ENCODE assay signal across 20 cellular contexts in genomic region chr2:11564864-11565567, GRCh38. TPM values are rescaled to one million over a fixed set of nuclear protein-coding genes. Genes with fewer than 3 reads are reported as not detected.
DNase-seq lines count a peak whose midpoint lies in the region; ATAC-seq, FAIRE-seq and TF ChIP-seq lines count a peak whose summit lies in the region.
"Had no signal": no experiment of that assay in that cellular context is flagged by ENCODE, and none has a peak within 500 bp of the region (broad histone marks: within the 10 kb centered on the region; RNA-seq: fewer than 3 reads in every experiment).

No MANE protein-coding gene starts in this region.

- TF ChIP-seq CTCF in HepG2 (CRISPR knock-in tag; IDR thresholded peaks at IDR 0.05) (no peak), right lobe of liver (IDR thresholded peaks at IDR 0.05) (no peak), lower lobe of right lung (IDR thresholded peaks at IDR 0.05) (no peak), GM13977 (IDR thresholded peaks at IDR 0.05; ENCODE audit: extremely low read depth, insufficient read depth, missing control alignments) (no peak)

- TF ChIP-seq RAD21 in HepG2 (CRISPR knock-in tag; IDR thresholded peaks at IDR 0.05) = no peak

- intact Hi-C loops in HepG2 (cut with micrococcal nuclease; ENCODE audit: unreplicated experiment) = no loop called here
- intact Hi-C loops in right lobe of liver (cut with DNase I) = no loop called here
- intact Hi-C loops in lower lobe of right lung (cut with DNase I) = no loop called here
- intact Hi-C loops in posterior vena cava (cut with DNase I) = no loop called here

- H3K27ac ChIP-seq in HepG2 (ENCODE audit: extremely low read length, insufficient read depth, low read length) (no peak overlapping the region), right lobe of liver (no peak overlapping the region), lower lobe of right lung (no peak overlapping the region)
- H3K27ac ChIP-seq: 22Rv1, C4-2B had no signal

- BruUV-seq in HepG2 (replicated peaks; lab: Mats Ljungman, UMichigan) = no TSS peak

- FAIRE-seq in HepG2 (lab: Jason Lieb, UNC) = no peak

- over 99% methylated on average over 6 of the region's 6 CpGs for WGBS in HepG2 (ENCODE audit: low lambda C conversion rate)
- 100% methylated on average over 2 of the region's 6 CpGs for WGBS in right lobe of liver (ENCODE audit: insufficient coverage, low coverage, low lambda C conversion rate, missing lambda C conversion rate)

- in situ Hi-C loops in HepG2 (cut with HindIII; ENCODE audit: extremely low pct_ligation_motif_present, low pct_unique_long_range_greater_than_20kb) (no loop called here), GM13977 (cut with MboI; ENCODE audit: low pct_unique_long_range_greater_than_20kb, low sequenced_read_pairs, unreplicated experiment) (no loop called here)

- H3K4me1 ChIP-seq in HepG2 (ENCODE audit: insufficient read depth, low read length) = peaks cover 16% of the 10 kb centered on the region; the same call in 1 of the 2 replicates
- H3K4me1 ChIP-seq in right lobe of liver = no peaks in the 10 kb centered on the region
- H3K4me1 ChIP-seq in lower lobe of right lung = no peaks in the 10 kb centered on the region

- no peaks in the 10 kb centered on the region for H3K27me3 ChIP-seq in HepG2 (ENCODE audit: control insufficient read depth in 1 of 2, insufficient read depth in 2 of 2, low read length in 2 of 2)
- H3K27me3 ChIP-seq in right lobe of liver = no peaks in the 10 kb centered on the region
- no peaks in the 10 kb centered on the region for H3K27me3 ChIP-seq in lower lobe of right lung (ENCODE audit: low read depth)

- H3K79me2 ChIP-seq in HepG2 (ENCODE audit: insufficient read depth, low read length) = peaks cover 41% of the 10 kb centered on the region

- POLR2A ChIA-PET in HepG2 (lab: Yijun Ruan, JAX) = interaction anchor here (1.0 kb wide), 1 partner anchor 25 kb away, joined by 3 read pairs; no protein-coding TSS in a partner anchor

- no peak overlapping the region for H3K9ac ChIP-seq in HepG2 (ENCODE audit: insufficient read depth, low read depth, low read length)

- H3K9me3 ChIP-seq in HepG2 (ENCODE audit: low read length) (no peaks in the 10 kb centered on the region), right lobe of liver (no peaks in the 10 kb centered on the region), lower lobe of right lung (no peaks in the 10 kb centered on the region)

- no peak for DNase-seq in HepG2 (ENCODE audit: low spot score)
- no peak for DNase-seq in right lobe of liver
- DNase-seq in lower lobe of right lung = peak; percentile 8
- peak; percentile 47 for DNase-seq in posterior vena cava (ENCODE audit: low spot score)
- no peak for DNase-seq in GM19238 (ENCODE audit: insufficient read length, low spot score)
- DNase-seq in GM13977 (ENCODE audit: low spot score) = no peak
- DNase-seq: AML-193, DMS79 treated with DMSO at 0.1 percent for 48 hours, HCEC 1CT, NCI-H1417 treated with DMSO at 0.1 percent for 48 hours, NCI-H187 treated with DMSO at 0.1 percent for 48 hours, NCI-H2227 treated with DMSO at 0.1 percent for 48 hours, NCI-H510A treated with DMSO at 0.1 percent for 48 hours, NCI-H774, SIG-M5 had no signal

- no peak overlapping the region for H2AFZ ChIP-seq in HepG2 (ENCODE audit: low read length)

- ATAC-seq in HepG2 = no peak
- ATAC-seq in right lobe of liver = no peak
- no peak for ATAC-seq in lower lobe of right lung
- no peak for ATAC-seq in HG03039 (IDR thresholded peaks at IDR 0.05; ENCODE audit: unreplicated experiment)
- ATAC-seq in GM19455 (IDR thresholded peaks at IDR 0.05; ENCODE audit: unreplicated experiment) = no peak
- ATAC-seq: SK-N-SH treated with all-trans-retinoic acid at 6 μM for 48 hours had no signal

- no peak for TF ChIP-seq EP300 in HepG2 (IDR thresholded peaks at IDR 0.05; ENCODE audit: low read depth in 2 of 2, low read length in 2 of 2)
- no peak for TF ChIP-seq EP300 in HepG2 (CRISPR knock-in tag; IDR thresholded peaks at IDR 0.05; ENCODE audit: borderline replicate concordance)

- no peak overlapping the region for H3K4me2 ChIP-seq in HepG2 (ENCODE audit: low read depth, low read length)

- H4K20me1 ChIP-seq in HepG2 (ENCODE audit: insufficient read depth, low read length) = peaks cover 23% of the 10 kb centered on the region

- no peak for TF ChIP-seq POLR2A in HepG2 (IDR thresholded peaks at IDR 0.05; ENCODE audit: insufficient read depth in 1 of 2, low read depth in 2 of 2, low read length in 2 of 2)
- no peak for TF ChIP-seq POLR2A in right lobe of liver (IDR thresholded peaks at IDR 0.05)

- H3K4me3 ChIP-seq in HepG2 (replicated peaks in 1 of 3; ENCODE audit: insufficient read depth in 1 of 3, low read depth in 2 of 3, low read length in 3 of 3) (no peak overlapping the region), right lobe of liver (no peak overlapping the region), lower lobe of right lung (no peak overlapping the region)

- CTCF ChIA-PET in HepG2 (lab: Yijun Ruan, JAX; ENCODE audit: low intra/inter-chr PET ratio, low total read pairs) = no interaction called here

- peaks cover 69 to 93% of the 10 kb centered on the region in 2 experiments for H3K36me3 ChIP-seq in HepG2 (replicated peaks in 1 of 2; ENCODE audit: control insufficient read depth in 1 of 2, insufficient read depth in 2 of 2, low read length in 2 of 2)
- no peaks in the 10 kb centered on the region for H3K36me3 ChIP-seq in right lobe of liver
- no peaks in the 10 kb centered on the region for H3K36me3 ChIP-seq in lower lobe of right lung

TF ChIP-seq in HepG2, 621 proteins besides CTCF, POLR2A, EP300 and RAD21 (continues in another document):
- TF ChIP-seq RBM22 (optimal IDR thresholded peaks at IDR 0.05; ENCODE audit: low read length) (peak; percentile 59), ZNF629 (CRISPR knock-in tag; conservative IDR thresholded peaks at IDR 0.05) (peak; percentile 81), CEBPG (CRISPR knock-in tag; IDR thresholded peaks at IDR 0.05) (no peak), RELA (CRISPR knock-in tag; IDR thresholded peaks at IDR 0.05) (no peak), AGO2 (optimal IDR thresholded peaks at IDR 0.05; ENCODE audit: low read depth, low read length) (peak; percentile 41), SP4 (CRISPR knock-in tag; IDR thresholded peaks at IDR 0.05) (0 out of 2 replicates have a peak, but pooled peaks have one; percentile 34), ARHGAP35 (CRISPR knock-in tag; IDR thresholded peaks at IDR 0.05; ENCODE audit: borderline replicate concordance) (no peak), ZNF768 (CRISPR knock-in tag; IDR thresholded peaks at IDR 0.05) (peak; percentile 33; the same call in 1 of the 2 replicates)

RNA-seq across cellular contexts. Expression of gene GREB1, which starts 31.2 kb away (rescaled TPM):
- 61.2 and 64.2 TPM in 2 replicates for total RNA-seq in HepG2 (2016; rRNA removed; fragmentation: Illumina TruSeq; extraction: Trizol)
- total RNA-seq in HepG2 (2016; cell fraction: cytosol; rRNA removed; fragmentation: Illumina TruSeq; extraction: Trizol; ENCODE audit: low read depth) = 22.9 and 28.7 TPM in 2 replicates
- 62.9 and 63.8 TPM in 2 replicates for total RNA-seq in HepG2 (2016; cell fraction: insoluble cytoplasmic fraction; rRNA removed; fragmentation: Illumina TruSeq; extraction: Trizol)
- total RNA-seq in HepG2 (2016; cell fraction: membrane; rRNA removed; fragmentation: Illumina TruSeq; extraction: Trizol) = 43.0 and 57.1 TPM in 2 replicates
- 118 and 132 TPM in 2 replicates for total RNA-seq in HepG2 (2016; cell fraction: nucleus; rRNA removed; fragmentation: Illumina TruSeq; extraction: Trizol)
- polyA plus RNA-seq in HepG2 (2011; rRNA removed) = 26.8 and 31.3 TPM in 2 replicates
- 20.4 and 21.0 TPM in 2 replicates for polyA plus RNA-seq in HepG2 (2011; cell fraction: cytosol; rRNA removed)
- 110 and 130 TPM in 2 replicates for polyA plus RNA-seq in HepG2 (2011; cell fraction: nucleus; rRNA removed)
- polyA plus RNA-seq in HepG2 (2012) = 47.0 and 84.0 TPM in 2 replicates
- 10.7 and 14.3 TPM in 2 replicates for polyA plus RNA-seq in HepG2 (2016; cell fraction: cytosol; fragmentation: Illumina TruSeq; extraction: Trizol; ENCODE audit: low read depth)
- 38.8 and 51.0 TPM in 2 replicates for polyA plus RNA-seq in HepG2 (2016; cell fraction: insoluble cytoplasmic fraction; fragmentation: Illumina TruSeq; extraction: Trizol; ENCODE audit: low read depth)
- polyA plus RNA-seq in HepG2 (2016; cell fraction: membrane; fragmentation: Illumina TruSeq; extraction: Trizol; ENCODE audit: low read depth) = 17.8 and 18.3 TPM in 2 replicates
- polyA plus RNA-seq in HepG2 (2016; cell fraction: nucleus; fragmentation: Illumina TruSeq; extraction: Trizol; ENCODE audit: insufficient read depth, low read depth) = 158 and 174 TPM in 2 replicates
- 1.5 and 97.9 TPM in 2 replicates for polyA minus RNA-seq in HepG2 (2011; rRNA and poly(A)+ RNA removed; ENCODE audit: low replicate concordance)
- 60.3 and 64.2 TPM in 2 replicates for polyA minus RNA-seq in HepG2 (2011; cell fraction: cytosol; rRNA and poly(A)+ RNA removed)
- 142 and 160 TPM in 2 replicates for polyA minus RNA-seq in HepG2 (2011; cell fraction: nucleus; rRNA and poly(A)+ RNA removed)
- total RNA-seq in right lobe of liver = 10 to 100 TPM in 2 of 6 experiments, 1 to 10 TPM in 4; 1.6 to 19.5 (median 6.5) TPM
- total RNA-seq in lower lobe of right lung = 2.3 TPM
- total RNA-seq in posterior vena cava = 10 to 100 TPM in 1 of 2 donors, 1 to 10 TPM in 1; 7.4 to 15.4 TPM

Comparison
In these comparisons a context has a peak if more than half of its experiments do, and no peak if none do; other contexts are left out.
1. DNase-seq: peak in lower lobe of right lung (single experiment) and posterior vena cava (single experiment); none in HepG2 (single experiment), right lobe of liver (0 of 3), GM19238 (single experiment) and GM13977 (single experiment).